ENCODE assay signal across 8 cellular contexts in genomic region chrX:104098151-104098808, GRCh38. TPM values are rescaled to one million over a fixed set of nuclear protein-coding genes. Genes with fewer than 3 reads are reported as not detected.
DNase-seq lines count a peak whose midpoint lies in the region; ATAC-seq, FAIRE-seq and TF ChIP-seq lines count a peak whose summit lies in the region.

No MANE protein-coding gene starts in this region.

- H3K4me3 ChIP-seq in AG09309 (ENCODE audit: control insufficient read depth, low read depth, low read length) (no peak overlapping the region), vagina (no peak overlapping the region)

- no peaks in the 10 kb centered on the region for H3K36me3 Mint-ChIP-seq in naive B cell

- H3K27me3 Mint-ChIP-seq in naive B cell = no peaks in the 10 kb centered on the region

- H3K4me1 Mint-ChIP-seq in naive B cell = peaks cover 0 to 5% (median 4%) of the 10 kb centered on the region in 3 donors

- ATAC-seq in GM18505 (IDR thresholded peaks at IDR 0.05; ENCODE audit: unreplicated experiment) (peak; percentile 68), HG03135 (IDR thresholded peaks at IDR 0.05; ENCODE audit: unreplicated experiment) (peak; percentile 85), naive B cell (ENCODE audit: low read depth in 2 of 2) (peak; percentile 55 to 74)

- TF ChIP-seq POLR2A in GM18505 (IDR thresholded peaks at IDR 0.05; ENCODE audit: borderline replicate concordance, extremely low read depth, insufficient read depth, insufficient read length) = no peak
- TF ChIP-seq POLR2A in vagina (IDR thresholded peaks at IDR 0.05) = no peak

- DNase-seq in AG09309 (ENCODE audit: low read depth) (peak; percentile 62), NCI-H226 (peak; percentile 7), naive B cell (peak; percentile 53), vagina (ENCODE audit: extremely low spot score in 2 of 2) (no peak)
- DNase-seq in activated CD4-positive, alpha-beta T cell treated with anti-CD3 and anti-CD28 coated beads for 24 hours (ENCODE audit: low read depth in 2 of 2) = peak; percentile 14 to 31

- FAIRE-seq in endometrium (lab: Jason Lieb, UNC) = peak; percentile 96

- H3K9me3 Mint-ChIP-seq in naive B cell = no peaks in the 10 kb centered on the region

- no peaks in the 10 kb centered on the region for H3K4me1 ChIP-seq in vagina

- H3K27ac ChIP-seq in vagina = no peak overlapping the region

- no peaks in the 10 kb centered on the region for H3K36me3 ChIP-seq in vagina

- peak; percentile 61 for TF ChIP-seq CTCF in AG09309 (IDR thresholded peaks at IDR 0.05; ENCODE audit: control insufficient read depth, insufficient read depth, low read depth, low read length, missing control alignments)
- TF ChIP-seq CTCF in vagina (IDR thresholded peaks at IDR 0.05) = peak; percentile 41 to 67 (median 48)

- no peak overlapping the region for H3K27ac Mint-ChIP-seq in naive B cell

- intact Hi-C loops in vagina (cut with DNase I) = no loop called here

- no peaks in the 10 kb centered on the region for H3K9me3 ChIP-seq in vagina

- H3K27me3 ChIP-seq in vagina = no peaks in the 10 kb centered on the region

- no peak overlapping the region for H3K4me3 Mint-ChIP-seq in naive B cell

RNA-seq across cellular contexts. Expression of gene ZCCHC18, which starts 14.0 kb away (rescaled TPM):
- 10 to 100 TPM; 14.1 to 30.6 (median 23.5) TPM for polyA plus RNA-seq in naive B cell (ENCODE audit: low read depth in 6 of 6)
- total RNA-seq in vagina = 1.2 TPM

RNA-seq across cellular contexts. Expression of gene TMSB15C, which starts 22.2 kb away (rescaled TPM):
- 1 to 10 TPM in 2 of 6 donors, under 1 TPM in 3, not detected in 1; 0.66 to 1.5 (median 0.90) TPM for polyA plus RNA-seq in naive B cell (ENCODE audit: low read depth in 6 of 6)
- 4.7 TPM for total RNA-seq in vagina

RNA-seq across cellular contexts. Expression of gene H2BW2, which starts 58.5 kb away (rescaled TPM):
- polyA plus RNA-seq in naive B cell (ENCODE audit: low read depth in 6 of 6) = not detected
- total RNA-seq in vagina = not detected

RNA-seq across cellular contexts. Expression of gene SLC25A53, which starts 58.5 kb away (rescaled TPM):
- 10 to 100 TPM; 11.1 to 14.7 (median 12.9) TPM for polyA plus RNA-seq in naive B cell (ENCODE audit: low read depth in 6 of 6)
- 43.0 TPM for total RNA-seq in vagina

Comparison
In these comparisons a context has a peak if more than half of its experiments do, and no peak if none do; other contexts are left out.
1. DNase-seq: peak in AG09309 (single experiment), NCI-H226 (single experiment), activated CD4-positive, alpha-beta T cell treated with anti-CD3 and anti-CD28 coated beads for 24 hours (2 of 2) and naive B cell (single experiment); none in vagina (0 of 2).
2. Peak in every context shown above with its lines, with median percentiles within 50 percentile points of each other: ATAC-seq.